8 cellular contexts compared by ENCODE assay signal in genomic region chr13:44300895-44301638, GRCh38.
DNase-seq lines count a peak whose midpoint lies in the region; ATAC-seq and TF ChIP-seq lines count a peak whose summit lies in the region.

No MANE protein-coding gene starts in this region.

- no peaks in the 10 kb centered on the region for H3K36me3 Mint-ChIP-seq in activated T-cell treated with anti-CD3 and anti-CD28 coated beads, Interleukin-2, amount 50 U/mL, for 24 hours (ENCODE audit: low read depth)

- peak overlapping the region; percentile 53 for H3K27ac Mint-ChIP-seq in activated T-cell treated with anti-CD3 and anti-CD28 coated beads, Interleukin-2, amount 50 U/mL, for 24 hours

- H3K4me3 ChIP-seq in choroid plexus epithelial cell (ENCODE audit: low read depth, low read length): no peak overlapping the region
- H3K4me3 ChIP-seq in BE2C (ENCODE audit: low read depth, low read length): no peak overlapping the region

- H3K9me3 Mint-ChIP-seq in activated T-cell treated with anti-CD3 and anti-CD28 coated beads, Interleukin-2, amount 50 U/mL, for 24 hours: no peaks in the 10 kb centered on the region

- H3K4me1 ChIP-seq in BE2C: peaks cover 19% of the 10 kb centered on the region

- TF ChIP-seq CTCF in choroid plexus epithelial cell (conservative IDR thresholded peaks at IDR 0.05; ENCODE audit: low read depth, low read length) (no peak), omental fat pad (IDR thresholded peaks at IDR 0.05) (no peak), BE2C (IDR thresholded peaks at IDR 0.05; ENCODE audit: low read depth, low read length) (no peak)

- peaks cover 12% of the 10 kb centered on the region for H3K27me3 Mint-ChIP-seq in activated T-cell treated with anti-CD3 and anti-CD28 coated beads, Interleukin-2, amount 50 U/mL, for 24 hours

- H3K27me3 ChIP-seq in BE2C: no peaks in the 10 kb centered on the region

- no peaks in the 10 kb centered on the region for H3K36me3 ChIP-seq in BE2C

- H3K4me3 Mint-ChIP-seq in activated T-cell treated with anti-CD3 and anti-CD28 coated beads, Interleukin-2, amount 50 U/mL, for 24 hours: no peak overlapping the region

- no peak for DNase-seq in activated T-cell treated with anti-CD3 and anti-CD28 coated beads, Interleukin-2, amount 50 U/mL, for 24 hours
- DNase-seq in activated T-cell treated with anti-CD3 and anti-CD28 coated beads, Interleukin-2, amount 50 U/mL, for 48 hours: no peak
- DNase-seq in NCI-H2107 (lab: John Stamatoyannopoulos, UW) (peak; percentile 47), choroid plexus epithelial cell (ENCODE audit: low read depth) (peak; percentile 72), omental fat pad (ENCODE audit: low spot score) (no peak), NCI-H1930 (lab: John Stamatoyannopoulos, UW) (no peak), BE2C (no peak)

- ATAC-seq in HG02678 (IDR thresholded peaks at IDR 0.05; ENCODE audit: unreplicated experiment): peak; percentile 69
- peak; percentile 95 for ATAC-seq in omental fat pad (ENCODE audit: low FRiP score)

- 0 out of 2 replicates have a peak, but pooled peaks cover 3% of the 10 kb centered on the region for H3K9me3 ChIP-seq in BE2C

- H3K4me1 Mint-ChIP-seq in activated T-cell treated with anti-CD3 and anti-CD28 coated beads, Interleukin-2, amount 50 U/mL, for 24 hours (ENCODE audit: low read depth): peaks cover 45% of the 10 kb centered on the region

Comparison
In these comparisons a context has a peak if more than half of its experiments do, and no peak if none do; other contexts are left out.
1. DNase-seq: peak in NCI-H2107 (single experiment) and choroid plexus epithelial cell (single experiment); none in activated T-cell treated with anti-CD3 and anti-CD28 coated beads, Interleukin-2, amount 50 U/mL, for 24 hours (single experiment), activated T-cell treated with anti-CD3 and anti-CD28 coated beads, Interleukin-2, amount 50 U/mL, for 48 hours (0 of 2), omental fat pad (single experiment), NCI-H1930 (0 of 2) and BE2C (single experiment).